14 cellular contexts compared by ENCODE assay signal in genomic region chr12:63864456-63864709, GRCh38. TPM values are rescaled to one million over a fixed set of nuclear protein-coding genes. Genes with fewer than 3 reads are reported as not detected.
A peak's percentile ranks its signal among the peaks of the same experiment; 100 is the strongest.
DNase-seq lines count a peak whose midpoint lies in the region; ATAC-seq and TF ChIP-seq lines count a peak whose summit lies in the region.
"Had no signal": no experiment of that assay in that cellular context is flagged by ENCODE, and none has a peak within 500 bp of the region (broad histone marks: within the 10 kb centered on the region; RNA-seq: fewer than 3 reads in every experiment).

No MANE protein-coding gene starts in this region.

- in situ Hi-C loops in Panc1 (cut with HindIII; ENCODE audit: low pct_unique_long_range_greater_than_20kb, low sequenced_read_pairs) (no loop called here), HAP-1 (cut with MboI; ENCODE audit: low sequenced_read_pairs) (no loop called here)

- H3K4me1 ChIP-seq in ACC112 (ENCODE audit: control insufficient read depth, insufficient read depth, low read length, unreplicated experiment) (peaks cover 43% of the 10 kb centered on the region), Panc1 (ENCODE audit: control insufficient read depth, insufficient read depth, low read length) (peaks cover 71% of the 10 kb centered on the region), HAP-1 (peaks cover 14% of the 10 kb centered on the region)

- H3K27ac ChIP-seq in ACC112 (ENCODE audit: low read depth, low read length) (peak overlapping the region; percentile 29; the same call in 1 of the 2 replicates), Panc1 (ENCODE audit: low read length) (peak overlapping the region; percentile 93)
- H3K27ac ChIP-seq: C4-2B, GM23248, KMS-11 had no signal

- peak overlapping the region; percentile 6; the same call in 1 of the 2 replicates for H3K27ac Mint-ChIP-seq in HFFc6
- H3K27ac Mint-ChIP-seq in osteocyte (ENCODE audit: unreplicated experiment): peak overlapping the region; percentile 3
- H3K27ac Mint-ChIP-seq: CD4-positive, alpha-beta T cell had no signal

- POLR2A ChIA-PET in Panc1 (lab: Charles Lee): no interaction called here

- H3K9me3 Mint-ChIP-seq in HFFc6: no peaks in the 10 kb centered on the region
- no peaks in the 10 kb centered on the region for H3K9me3 Mint-ChIP-seq in osteocyte (ENCODE audit: unreplicated experiment)
- H3K9me3 Mint-ChIP-seq: CD4-positive, alpha-beta T cell had no signal

- H3K4me3 Mint-ChIP-seq in HFFc6: no peak overlapping the region
- no peak overlapping the region for H3K4me3 Mint-ChIP-seq in osteocyte (ENCODE audit: unreplicated experiment)
- H3K4me3 Mint-ChIP-seq: CD4-positive, alpha-beta T cell had no signal

- peaks cover 5% of the 10 kb centered on the region; the same call in 1 of the 2 replicates for H3K36me3 ChIP-seq in ACC112 (ENCODE audit: insufficient read depth, low read length)
- H3K36me3 ChIP-seq in Panc1 (ENCODE audit: control insufficient read depth, insufficient read depth, low read length): no peaks in the 10 kb centered on the region
- H3K36me3 ChIP-seq in HAP-1 (replicated peaks): no peaks in the 10 kb centered on the region

- no peaks in the 10 kb centered on the region for H3K27me3 ChIP-seq in ACC112 (ENCODE audit: insufficient read depth, low read length)
- H3K27me3 ChIP-seq in Panc1 (ENCODE audit: control insufficient read depth, insufficient read depth, low read length): no peaks in the 10 kb centered on the region
- no peaks in the 10 kb centered on the region for H3K27me3 ChIP-seq in HAP-1 (ENCODE audit: low read depth)

- peaks cover 85% of the 10 kb centered on the region for H3K79me2 ChIP-seq in ACC112 (ENCODE audit: control insufficient read depth, insufficient read depth, low read length, unreplicated experiment)

- H3K36me3 Mint-ChIP-seq in HFFc6 (ENCODE audit: low read depth) (peaks cover 13% of the 10 kb centered on the region; the same call in 1 of the 2 replicates), osteocyte (ENCODE audit: unreplicated experiment) (no peaks in the 10 kb centered on the region)

- no peak for DNase-seq in HFFc6
- DNase-seq in Panc1 (ENCODE audit: low read depth, low spot score): no peak
- no peak for DNase-seq in osteocyte (ENCODE audit: extremely low spot score, unreplicated experiment)
- no peak for DNase-seq in H4 (ENCODE audit: low spot score)
- no peak for DNase-seq in Right ventricle myocardium superior
- no peak for DNase-seq in HAP-1 (ENCODE audit: low spot score in 2 of 2)
- DNase-seq: AML-193; Caco-2; CD4-positive, alpha-beta T cell; GM23248 had no signal

- BruUV-seq in Panc1 (replicated peaks; lab: Mats Ljungman, UMichigan): no TSS peak

- ATAC-seq in Panc1 (no peak), Right ventricle myocardium superior (ENCODE audit: poor library complexity) (no peak)
- ATAC-seq: HCT116 had no signal

- no peaks in the 10 kb centered on the region for H3K9me3 ChIP-seq in Panc1 (ENCODE audit: control insufficient read depth, insufficient read depth, low read depth, low read length)
- no peaks in the 10 kb centered on the region for H3K9me3 ChIP-seq in HAP-1
- H3K9me3 ChIP-seq: Caco-2 had no signal

- no peak overlapping the region for H2AFZ ChIP-seq in ACC112 (ENCODE audit: low read length, unreplicated experiment)
- H2AFZ ChIP-seq: GM23248 had no signal

- CTCF ChIA-PET in Panc1 (lab: Charles Lee): no interaction called here

- intact Hi-C loops in Panc1 (cut with micrococcal nuclease; ENCODE audit: unreplicated experiment): loop anchor here (5.0 kb wide), 1 partner anchor 53 kb away; no protein-coding TSS in a partner anchor
- intact Hi-C loops in Right ventricle myocardium superior (cut with DNase I): no loop called here

- H3K27me3 Mint-ChIP-seq in HFFc6 (ENCODE audit: insufficient read depth) (no peaks in the 10 kb centered on the region), osteocyte (ENCODE audit: unreplicated experiment) (no peaks in the 10 kb centered on the region)

- TF ChIP-seq CTCF in HFFc6 (IDR thresholded peaks at IDR 0.05) (no peak), Panc1 (IDR thresholded peaks at IDR 0.05) (no peak), osteocyte (IDR thresholded peaks at IDR 0.05) (no peak)

- no peak overlapping the region; the same call in 1 of the 2 replicates for H3K4me3 ChIP-seq in ACC112 (ENCODE audit: low read depth, low read length)
- no peak overlapping the region for H3K4me3 ChIP-seq in Panc1 (ENCODE audit: low read depth in 2 of 2, low read length in 2 of 2)
- H3K4me3 ChIP-seq in HAP-1: no peak overlapping the region
- H3K4me3 ChIP-seq: GM23248 had no signal

- peaks cover 83% of the 10 kb centered on the region for H3K4me1 Mint-ChIP-seq in HFFc6 (ENCODE audit: low read depth)
- H3K4me1 Mint-ChIP-seq in osteocyte (ENCODE audit: unreplicated experiment): peaks cover 48% of the 10 kb centered on the region

RNA-seq across cellular contexts. Expression of gene SRGAP1, which starts 19.9 kb away (rescaled TPM):
- total RNA-seq in HFFc6 (2021; fragmentation: NEBNext Ultra II Directional; extraction: Animal tissue kit (Norgen Biotek cat#: 25700)): 10 to 100 TPM; 35.7 to 45.8 (median 40.9) TPM
- 26.8 TPM for total RNA-seq in Panc1 (2021; ENCODE audit: unreplicated experiment)
- polyA plus RNA-seq in Panc1 (2012; ENCODE audit: insufficient read length): 10.4 TPM
- total RNA-seq in osteocyte: 11.0 and 11.7 TPM in 2 replicates
- 1.6 and 2.1 TPM in 2 replicates for total RNA-seq in H4 (2014; rRNA removed; shearing (Covaris generic))
- 2.0 TPM for total RNA-seq in Right ventricle myocardium superior
